ENCODE assay signal across 8 cellular contexts in genomic region chr1:53015508-53015860, GRCh38. TPM values are rescaled to one million over a fixed set of nuclear protein-coding genes. Genes with fewer than 3 reads are reported as not detected.
DNase-seq lines count a peak whose midpoint lies in the region; ATAC-seq, FAIRE-seq and TF ChIP-seq lines count a peak whose summit lies in the region.

No MANE protein-coding gene starts in this region.

- H3K27me3 ChIP-seq in SU-DHL-6 (ENCODE audit: low read length) (no peaks in the 10 kb centered on the region), right cardiac atrium (ENCODE audit: control insufficient read depth, insufficient read depth) (no peaks in the 10 kb centered on the region)

- peak overlapping the region; percentile 69 for H3K9ac ChIP-seq in SU-DHL-6 (ENCODE audit: low read length)

- H3K9me3 ChIP-seq in SU-DHL-6 (ENCODE audit: insufficient read depth, low read length) (no peaks in the 10 kb centered on the region), right cardiac atrium (ENCODE audit: control insufficient read depth, low read length) (no peaks in the 10 kb centered on the region)

- no peaks in the 10 kb centered on the region for H4K20me1 ChIP-seq in SU-DHL-6 (ENCODE audit: low read depth, low read length)

- H3K4me1 ChIP-seq in right cardiac atrium (ENCODE audit: control insufficient read depth, insufficient read depth, low read length): peaks cover 2% of the 10 kb centered on the region

- ATAC-seq in right cardiac atrium (peak in 1 of 2 donors; percentile 20), GM21515 (IDR thresholded peaks at IDR 0.05; ENCODE audit: unreplicated experiment) (no peak), GM19463 (IDR thresholded peaks at IDR 0.05; ENCODE audit: unreplicated experiment) (no peak)

- 25% methylated on average over 3 of the region's 3 CpGs for WGBS in right cardiac atrium

- no peaks in the 10 kb centered on the region; the same call in 1 of the 2 replicates for H3F3A ChIP-seq in SU-DHL-6 (ENCODE audit: insufficient read depth)

- peak; percentile 87 for FAIRE-seq in H54 (lab: Jason Lieb, UNC)

- H3K9me2 ChIP-seq in SU-DHL-6 (replicated peaks; ENCODE audit: insufficient read depth, low read length): no peaks in the 10 kb centered on the region

- peaks cover 31% of the 10 kb centered on the region for H3K79me2 ChIP-seq in SU-DHL-6 (ENCODE audit: insufficient read depth, low read length)

- no peak for TF ChIP-seq POLR2A in H54 (IDR thresholded peaks at IDR 0.05; ENCODE audit: low read depth, low read length)

- H3K4me2 ChIP-seq in SU-DHL-6 (ENCODE audit: low read depth, low read length, poor library complexity, severe bottlenecking): peak overlapping the region; percentile 84

- no peaks in the 10 kb centered on the region for H3K36me3 ChIP-seq in SU-DHL-6 (ENCODE audit: low read length)

- peak overlapping the region; percentile 41 for H2AFZ ChIP-seq in SU-DHL-6 (ENCODE audit: low read depth, low read length, severe bottlenecking)

- H3K27ac ChIP-seq in SU-DHL-6 (ENCODE audit: low read depth, low read length) (no peak overlapping the region; the same call in 1 of the 2 replicates), right cardiac atrium (ENCODE audit: low read length) (peak overlapping the region; percentile 51)

- no peak for DNase-seq in H54 (ENCODE audit: insufficient read length, low spot score)
- DNase-seq in right cardiac atrium: no peak
- no peak for DNase-seq in skeletal muscle cell (ENCODE audit: low read depth)
- no peak for DNase-seq in activated gamma-delta T cell treated with Interleukin-2 at 50 U/mL for 16 hours
- no peak for DNase-seq in NCI-H1105 (lab: John Stamatoyannopoulos, UW)

- H3K4me3 ChIP-seq in SU-DHL-6 (ENCODE audit: insufficient read depth, low read length, poor library complexity, severe bottlenecking) (peak overlapping the region; percentile 79), right cardiac atrium (ENCODE audit: low read length) (peak overlapping the region; percentile 96), skeletal muscle cell (ENCODE audit: low read depth, low read length) (peak overlapping the region; percentile 66)

- no peak for TF ChIP-seq CTCF in SU-DHL-6 (IDR thresholded peaks at IDR 0.05; ENCODE audit: insufficient read depth, low read length, poor library complexity, severe bottlenecking)

- intact Hi-C loops in right cardiac atrium (cut with DNase I): loop anchor here in 1 of 4 donors (10.0 kb wide), 1 partner anchor 49 kb away; the partner anchor contains the start of gene PODN

RNA-seq across cellular contexts. Expression of gene PODN, which starts 46.5 kb away (rescaled TPM):
- 10 to 100 TPM; 36.5 to 62.4 (median 48.9) TPM for total RNA-seq in right cardiac atrium
- 40.7 TPM for polyA plus RNA-seq in right cardiac atrium
